In the genomic region with DNA sequence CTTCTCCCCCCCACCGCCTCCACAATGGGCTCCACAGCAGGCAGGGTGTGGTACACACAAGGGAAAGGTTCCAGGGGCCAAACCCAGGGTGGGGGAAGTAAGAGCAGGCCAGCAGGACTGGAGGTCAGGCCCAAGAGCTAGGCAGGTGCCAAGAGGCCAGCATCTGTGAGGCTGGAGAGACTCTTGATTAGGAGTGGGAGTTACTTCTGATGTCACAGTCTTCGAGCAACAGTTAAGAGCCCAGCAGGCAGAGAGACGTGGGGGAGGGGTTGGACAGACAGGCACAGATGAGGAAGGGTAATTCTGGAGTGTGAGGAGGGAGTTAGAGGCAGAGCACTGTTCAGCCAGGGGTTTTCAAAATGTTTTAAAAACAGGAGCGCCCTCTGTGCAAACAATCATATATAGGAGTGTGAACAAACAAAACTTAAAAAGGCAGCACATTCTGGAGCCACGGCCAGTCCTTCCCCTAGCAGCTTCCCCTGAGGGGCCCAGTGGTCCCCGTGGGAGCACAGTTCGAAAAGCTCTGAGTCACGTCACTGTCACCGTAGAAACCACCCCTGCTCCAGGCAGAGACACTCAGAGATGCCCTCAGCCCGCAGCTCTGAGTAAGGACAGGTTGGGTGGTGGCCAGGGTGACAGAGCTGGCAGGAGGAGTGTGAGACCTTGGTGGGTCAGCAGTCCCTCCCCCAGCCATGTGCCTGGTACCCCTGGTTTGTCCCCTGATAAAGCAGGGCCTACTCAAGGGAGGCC, we compare ENCODE assay signal across 1 cellular context.
TF ChIP-seq lines count a peak whose summit lies in the region.

No MANE protein-coding gene starts in this region.

TF ChIP-seq in K562, 482 proteins besides CTCF, POLR2A, EP300 and RAD21 (continued from another document and continues in another):
- TF ChIP-seq, protein P1, sequence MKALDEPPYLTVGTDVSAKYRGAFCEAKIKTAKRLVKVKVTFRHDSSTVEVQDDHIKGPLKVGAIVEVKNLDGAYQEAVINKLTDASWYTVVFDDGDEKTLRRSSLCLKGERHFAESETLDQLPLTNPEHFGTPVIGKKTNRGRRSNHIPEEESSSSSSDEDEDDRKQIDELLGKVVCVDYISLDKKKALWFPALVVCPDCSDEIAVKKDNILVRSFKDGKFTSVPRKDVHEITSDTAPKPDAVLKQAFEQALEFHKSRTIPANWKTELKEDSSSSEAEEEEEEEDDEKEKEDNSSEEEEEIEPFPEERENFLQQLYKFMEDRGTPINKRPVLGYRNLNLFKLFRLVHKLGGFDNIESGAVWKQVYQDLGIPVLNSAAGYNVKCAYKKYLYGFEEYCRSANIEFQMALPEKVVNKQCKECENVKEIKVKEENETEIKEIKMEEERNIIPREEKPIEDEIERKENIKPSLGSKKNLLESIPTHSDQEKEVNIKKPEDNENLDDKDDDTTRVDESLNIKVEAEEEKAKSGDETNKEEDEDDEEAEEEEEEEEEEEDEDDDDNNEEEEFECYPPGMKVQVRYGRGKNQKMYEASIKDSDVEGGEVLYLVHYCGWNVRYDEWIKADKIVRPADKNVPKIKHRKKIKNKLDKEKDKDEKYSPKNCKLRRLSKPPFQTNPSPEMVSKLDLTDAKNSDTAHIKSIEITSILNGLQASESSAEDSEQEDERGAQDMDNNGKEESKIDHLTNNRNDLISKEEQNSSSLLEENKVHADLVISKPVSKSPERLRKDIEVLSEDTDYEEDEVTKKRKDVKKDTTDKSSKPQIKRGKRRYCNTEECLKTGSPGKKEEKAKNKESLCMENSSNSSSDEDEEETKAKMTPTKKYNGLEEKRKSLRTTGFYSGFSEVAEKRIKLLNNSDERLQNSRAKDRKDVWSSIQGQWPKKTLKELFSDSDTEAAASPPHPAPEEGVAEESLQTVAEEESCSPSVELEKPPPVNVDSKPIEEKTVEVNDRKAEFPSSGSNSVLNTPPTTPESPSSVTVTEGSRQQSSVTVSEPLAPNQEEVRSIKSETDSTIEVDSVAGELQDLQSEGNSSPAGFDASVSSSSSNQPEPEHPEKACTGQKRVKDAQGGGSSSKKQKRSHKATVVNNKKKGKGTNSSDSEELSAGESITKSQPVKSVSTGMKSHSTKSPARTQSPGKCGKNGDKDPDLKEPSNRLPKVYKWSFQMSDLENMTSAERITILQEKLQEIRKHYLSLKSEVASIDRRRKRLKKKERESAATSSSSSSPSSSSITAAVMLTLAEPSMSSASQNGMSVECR (CRISPR knock-in tag; IDR thresholded peaks at IDR 0.05), result no peak
- TF ChIP-seq, protein P2, sequence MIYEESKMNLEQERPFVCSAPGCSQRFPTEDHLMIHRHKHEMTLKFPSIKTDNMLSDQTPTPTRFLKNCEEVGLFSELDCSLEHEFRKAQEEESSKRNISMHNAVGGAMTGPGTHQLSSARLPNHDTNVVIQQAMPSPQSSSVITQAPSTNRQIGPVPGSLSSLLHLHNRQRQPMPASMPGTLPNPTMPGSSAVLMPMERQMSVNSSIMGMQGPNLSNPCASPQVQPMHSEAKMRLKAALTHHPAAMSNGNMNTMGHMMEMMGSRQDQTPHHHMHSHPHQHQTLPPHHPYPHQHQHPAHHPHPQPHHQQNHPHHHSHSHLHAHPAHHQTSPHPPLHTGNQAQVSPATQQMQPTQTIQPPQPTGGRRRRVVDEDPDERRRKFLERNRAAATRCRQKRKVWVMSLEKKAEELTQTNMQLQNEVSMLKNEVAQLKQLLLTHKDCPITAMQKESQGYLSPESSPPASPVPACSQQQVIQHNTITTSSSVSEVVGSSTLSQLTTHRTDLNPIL (CRISPR knock-in tag; IDR thresholded peaks at IDR 0.05), result no peak
- TF ChIP-seq ZNF146 (CRISPR knock-in tag; IDR thresholded peaks at IDR 0.05; ENCODE audit: unreplicated experiment) (no peak), MED1 (CRISPR knock-in tag; IDR thresholded peaks at IDR 0.05; ENCODE audit: borderline replicate concordance) (no peak), ZNF175 (CRISPR knock-in tag; IDR thresholded peaks at IDR 0.05; ENCODE audit: low read depth) (no peak), DPF2 (IDR thresholded peaks at IDR 0.05) (peak; percentile 79), ZFX (CRISPR knock-in tag; IDR thresholded peaks at IDR 0.05) (no peak; the same call in 1 of the 2 replicates), SRSF9 (IDR thresholded peaks at IDR 0.05; ENCODE audit: borderline replicate concordance, low read depth, low read length) (no peak), DMBX1 (CRISPR knock-in tag; IDR thresholded peaks at IDR 0.05; ENCODE audit: borderline replicate concordance) (no peak), PML (IDR thresholded peaks at IDR 0.05; ENCODE audit: low read length) (no peak), MIER1 (IDR thresholded peaks at IDR 0.05; ENCODE audit: low read depth) (no peak), SMAD4 (CRISPR knock-in tag; conservative IDR thresholded peaks at IDR 0.05) (peak; percentile 71; the same call in 1 of the 2 replicates), HDAC2 (IDR thresholded peaks at IDR 0.05) (no peak; the same call in 1 of the 2 replicates), DACH1 (IDR thresholded peaks at IDR 0.05; ENCODE audit: partially characterized antibody) (no peak), HMG20A (CRISPR knock-in tag; conservative IDR thresholded peaks at IDR 0.05) (no peak), EGR1 (conservative IDR thresholded peaks at IDR 0.05) (0 out of 2 replicates have a peak, but pooled peaks have one; percentile 44), ZSCAN32 (CRISPR knock-in tag; IDR thresholded peaks at IDR 0.05) (no peak), RHOXF2B (CRISPR knock-in tag; conservative IDR thresholded peaks at IDR 0.05) (no peak), SMC3 (conservative IDR thresholded peaks at IDR 0.05; ENCODE audit: insufficient read depth, low read depth, low read length) (0 out of 2 replicates have a peak, but pooled peaks have one; percentile 19), BHLHE40 (IDR thresholded peaks at IDR 0.05; ENCODE audit: low read length) (peak; percentile 76), CBFA2T2 (conservative IDR thresholded peaks at IDR 0.05) (peak; percentile 76), NEUROD1 (IDR thresholded peaks at IDR 0.05; ENCODE audit: borderline replicate concordance, low read depth, low read length, partially characterized antibody) (no peak), HCFC1 (IDR thresholded peaks at IDR 0.05; ENCODE audit: low read depth, low read length) (no peak), MEF2A (IDR thresholded peaks at IDR 0.05; ENCODE audit: control insufficient read depth, low read depth, low read length) (no peak), POLR2AphosphoS2 (IDR thresholded peaks at IDR 0.05; ENCODE audit: low read length) (no peak), NR2C1 (IDR thresholded peaks at IDR 0.05) (no peak), NR2C1 (tag; IDR thresholded peaks at IDR 0.05) (no peak), ZNF707 (CRISPR knock-in tag; conservative IDR thresholded peaks at IDR 0.05) (no peak), FOSL1 (tag; conservative IDR thresholded peaks at IDR 0.05) (peak; percentile 61), RBM39 (optimal IDR thresholded peaks at IDR 0.05; ENCODE audit: low read depth, low read length) (no peak)
- TF ChIP-seq, protein P3, sequence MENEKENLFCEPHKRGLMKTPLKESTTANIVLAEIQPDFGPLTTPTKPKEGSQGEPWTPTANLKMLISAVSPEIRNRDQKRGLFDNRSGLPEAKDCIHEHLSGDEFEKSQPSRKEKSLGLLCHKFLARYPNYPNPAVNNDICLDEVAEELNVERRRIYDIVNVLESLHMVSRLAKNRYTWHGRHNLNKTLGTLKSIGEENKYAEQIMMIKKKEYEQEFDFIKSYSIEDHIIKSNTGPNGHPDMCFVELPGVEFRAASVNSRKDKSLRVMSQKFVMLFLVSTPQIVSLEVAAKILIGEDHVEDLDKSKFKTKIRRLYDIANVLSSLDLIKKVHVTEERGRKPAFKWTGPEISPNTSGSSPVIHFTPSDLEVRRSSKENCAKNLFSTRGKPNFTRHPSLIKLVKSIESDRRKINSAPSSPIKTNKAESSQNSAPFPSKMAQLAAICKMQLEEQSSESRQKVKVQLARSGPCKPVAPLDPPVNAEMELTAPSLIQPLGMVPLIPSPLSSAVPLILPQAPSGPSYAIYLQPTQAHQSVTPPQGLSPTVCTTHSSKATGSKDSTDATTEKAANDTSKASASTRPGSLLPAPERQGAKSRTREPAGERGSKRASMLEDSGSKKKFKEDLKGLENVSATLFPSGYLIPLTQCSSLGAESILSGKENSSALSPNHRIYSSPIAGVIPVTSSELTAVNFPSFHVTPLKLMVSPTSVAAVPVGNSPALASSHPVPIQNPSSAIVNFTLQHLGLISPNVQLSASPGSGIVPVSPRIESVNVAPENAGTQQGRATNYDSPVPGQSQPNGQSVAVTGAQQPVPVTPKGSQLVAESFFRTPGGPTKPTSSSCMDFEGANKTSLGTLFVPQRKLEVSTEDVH (IDR thresholded peaks at IDR 0.05; ENCODE audit: low read depth, partially characterized antibody), result peak; percentile 29
- TF ChIP-seq, protein P4, sequence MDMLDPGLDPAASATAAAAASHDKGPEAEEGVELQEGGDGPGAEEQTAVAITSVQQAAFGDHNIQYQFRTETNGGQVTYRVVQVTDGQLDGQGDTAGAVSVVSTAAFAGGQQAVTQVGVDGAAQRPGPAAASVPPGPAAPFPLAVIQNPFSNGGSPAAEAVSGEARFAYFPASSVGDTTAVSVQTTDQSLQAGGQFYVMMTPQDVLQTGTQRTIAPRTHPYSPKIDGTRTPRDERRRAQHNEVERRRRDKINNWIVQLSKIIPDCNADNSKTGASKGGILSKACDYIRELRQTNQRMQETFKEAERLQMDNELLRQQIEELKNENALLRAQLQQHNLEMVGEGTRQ (CRISPR knock-in tag; IDR thresholded peaks at IDR 0.05), result no peak
- TF ChIP-seq, protein P5, sequence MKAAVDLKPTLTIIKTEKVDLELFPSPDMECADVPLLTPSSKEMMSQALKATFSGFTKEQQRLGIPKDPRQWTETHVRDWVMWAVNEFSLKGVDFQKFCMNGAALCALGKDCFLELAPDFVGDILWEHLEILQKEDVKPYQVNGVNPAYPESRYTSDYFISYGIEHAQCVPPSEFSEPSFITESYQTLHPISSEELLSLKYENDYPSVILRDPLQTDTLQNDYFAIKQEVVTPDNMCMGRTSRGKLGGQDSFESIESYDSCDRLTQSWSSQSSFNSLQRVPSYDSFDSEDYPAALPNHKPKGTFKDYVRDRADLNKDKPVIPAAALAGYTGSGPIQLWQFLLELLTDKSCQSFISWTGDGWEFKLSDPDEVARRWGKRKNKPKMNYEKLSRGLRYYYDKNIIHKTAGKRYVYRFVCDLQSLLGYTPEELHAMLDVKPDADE (conservative IDR thresholded peaks at IDR 0.05; ENCODE audit: control insufficient read depth, low read depth, low read length), result no peak
- TF ChIP-seq, protein P6, sequence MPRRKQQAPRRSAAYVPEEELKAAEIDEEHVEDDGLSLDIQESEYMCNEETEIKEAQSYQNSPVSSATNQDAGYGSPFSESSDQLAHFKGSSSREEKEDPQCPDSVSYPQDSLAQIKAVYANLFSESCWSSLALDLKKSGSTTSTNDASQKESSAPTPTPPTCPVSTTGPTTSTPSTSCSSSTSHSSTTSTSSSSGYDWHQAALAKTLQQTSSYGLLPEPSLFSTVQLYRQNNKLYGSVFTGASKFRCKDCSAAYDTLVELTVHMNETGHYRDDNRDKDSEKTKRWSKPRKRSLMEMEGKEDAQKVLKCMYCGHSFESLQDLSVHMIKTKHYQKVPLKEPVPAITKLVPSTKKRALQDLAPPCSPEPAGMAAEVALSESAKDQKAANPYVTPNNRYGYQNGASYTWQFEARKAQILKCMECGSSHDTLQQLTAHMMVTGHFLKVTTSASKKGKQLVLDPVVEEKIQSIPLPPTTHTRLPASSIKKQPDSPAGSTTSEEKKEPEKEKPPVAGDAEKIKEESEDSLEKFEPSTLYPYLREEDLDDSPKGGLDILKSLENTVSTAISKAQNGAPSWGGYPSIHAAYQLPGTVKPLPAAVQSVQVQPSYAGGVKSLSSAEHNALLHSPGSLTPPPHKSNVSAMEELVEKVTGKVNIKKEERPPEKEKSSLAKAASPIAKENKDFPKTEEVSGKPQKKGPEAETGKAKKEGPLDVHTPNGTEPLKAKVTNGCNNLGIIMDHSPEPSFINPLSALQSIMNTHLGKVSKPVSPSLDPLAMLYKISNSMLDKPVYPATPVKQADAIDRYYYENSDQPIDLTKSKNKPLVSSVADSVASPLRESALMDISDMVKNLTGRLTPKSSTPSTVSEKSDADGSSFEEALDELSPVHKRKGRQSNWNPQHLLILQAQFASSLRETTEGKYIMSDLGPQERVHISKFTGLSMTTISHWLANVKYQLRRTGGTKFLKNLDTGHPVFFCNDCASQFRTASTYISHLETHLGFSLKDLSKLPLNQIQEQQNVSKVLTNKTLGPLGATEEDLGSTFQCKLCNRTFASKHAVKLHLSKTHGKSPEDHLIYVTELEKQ (CRISPR knock-in tag; IDR thresholded peaks at IDR 0.05), result no peak
- TF ChIP-seq, protein P7, sequence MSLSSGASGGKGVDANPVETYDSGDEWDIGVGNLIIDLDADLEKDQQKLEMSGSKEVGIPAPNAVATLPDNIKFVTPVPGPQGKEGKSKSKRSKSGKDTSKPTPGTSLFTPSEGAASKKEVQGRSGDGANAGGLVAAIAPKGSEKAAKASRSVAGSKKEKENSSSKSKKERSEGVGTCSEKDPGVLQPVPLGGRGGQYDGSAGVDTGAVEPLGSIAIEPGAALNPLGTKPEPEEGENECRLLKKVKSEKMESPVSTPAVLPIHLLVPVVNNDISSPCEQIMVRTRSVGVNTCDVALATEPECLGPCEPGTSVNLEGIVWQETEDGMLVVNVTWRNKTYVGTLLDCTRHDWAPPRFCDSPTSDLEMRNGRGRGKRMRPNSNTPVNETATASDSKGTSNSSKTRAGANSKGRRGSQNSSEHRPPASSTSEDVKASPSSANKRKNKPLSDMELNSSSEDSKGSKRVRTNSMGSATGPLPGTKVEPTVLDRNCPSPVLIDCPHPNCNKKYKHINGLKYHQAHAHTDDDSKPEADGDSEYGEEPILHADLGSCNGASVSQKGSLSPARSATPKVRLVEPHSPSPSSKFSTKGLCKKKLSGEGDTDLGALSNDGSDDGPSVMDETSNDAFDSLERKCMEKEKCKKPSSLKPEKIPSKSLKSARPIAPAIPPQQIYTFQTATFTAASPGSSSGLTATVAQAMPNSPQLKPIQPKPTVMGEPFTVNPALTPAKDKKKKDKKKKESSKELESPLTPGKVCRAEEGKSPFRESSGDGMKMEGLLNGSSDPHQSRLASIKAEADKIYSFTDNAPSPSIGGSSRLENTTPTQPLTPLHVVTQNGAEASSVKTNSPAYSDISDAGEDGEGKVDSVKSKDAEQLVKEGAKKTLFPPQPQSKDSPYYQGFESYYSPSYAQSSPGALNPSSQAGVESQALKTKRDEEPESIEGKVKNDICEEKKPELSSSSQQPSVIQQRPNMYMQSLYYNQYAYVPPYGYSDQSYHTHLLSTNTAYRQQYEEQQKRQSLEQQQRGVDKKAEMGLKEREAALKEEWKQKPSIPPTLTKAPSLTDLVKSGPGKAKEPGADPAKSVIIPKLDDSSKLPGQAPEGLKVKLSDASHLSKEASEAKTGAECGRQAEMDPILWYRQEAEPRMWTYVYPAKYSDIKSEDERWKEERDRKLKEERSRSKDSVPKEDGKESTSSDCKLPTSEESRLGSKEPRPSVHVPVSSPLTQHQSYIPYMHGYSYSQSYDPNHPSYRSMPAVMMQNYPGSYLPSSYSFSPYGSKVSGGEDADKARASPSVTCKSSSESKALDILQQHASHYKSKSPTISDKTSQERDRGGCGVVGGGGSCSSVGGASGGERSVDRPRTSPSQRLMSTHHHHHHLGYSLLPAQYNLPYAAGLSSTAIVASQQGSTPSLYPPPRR (CRISPR knock-in tag; IDR thresholded peaks at IDR 0.05; ENCODE audit: borderline replicate concordance), result no peak
- TF ChIP-seq, protein P8, sequence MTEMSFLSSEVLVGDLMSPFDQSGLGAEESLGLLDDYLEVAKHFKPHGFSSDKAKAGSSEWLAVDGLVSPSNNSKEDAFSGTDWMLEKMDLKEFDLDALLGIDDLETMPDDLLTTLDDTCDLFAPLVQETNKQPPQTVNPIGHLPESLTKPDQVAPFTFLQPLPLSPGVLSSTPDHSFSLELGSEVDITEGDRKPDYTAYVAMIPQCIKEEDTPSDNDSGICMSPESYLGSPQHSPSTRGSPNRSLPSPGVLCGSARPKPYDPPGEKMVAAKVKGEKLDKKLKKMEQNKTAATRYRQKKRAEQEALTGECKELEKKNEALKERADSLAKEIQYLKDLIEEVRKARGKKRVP (CRISPR knock-in tag; IDR thresholded peaks at IDR 0.05), result no peak
